ENCODE assay signal across 8 cellular contexts in the genomic region with DNA sequence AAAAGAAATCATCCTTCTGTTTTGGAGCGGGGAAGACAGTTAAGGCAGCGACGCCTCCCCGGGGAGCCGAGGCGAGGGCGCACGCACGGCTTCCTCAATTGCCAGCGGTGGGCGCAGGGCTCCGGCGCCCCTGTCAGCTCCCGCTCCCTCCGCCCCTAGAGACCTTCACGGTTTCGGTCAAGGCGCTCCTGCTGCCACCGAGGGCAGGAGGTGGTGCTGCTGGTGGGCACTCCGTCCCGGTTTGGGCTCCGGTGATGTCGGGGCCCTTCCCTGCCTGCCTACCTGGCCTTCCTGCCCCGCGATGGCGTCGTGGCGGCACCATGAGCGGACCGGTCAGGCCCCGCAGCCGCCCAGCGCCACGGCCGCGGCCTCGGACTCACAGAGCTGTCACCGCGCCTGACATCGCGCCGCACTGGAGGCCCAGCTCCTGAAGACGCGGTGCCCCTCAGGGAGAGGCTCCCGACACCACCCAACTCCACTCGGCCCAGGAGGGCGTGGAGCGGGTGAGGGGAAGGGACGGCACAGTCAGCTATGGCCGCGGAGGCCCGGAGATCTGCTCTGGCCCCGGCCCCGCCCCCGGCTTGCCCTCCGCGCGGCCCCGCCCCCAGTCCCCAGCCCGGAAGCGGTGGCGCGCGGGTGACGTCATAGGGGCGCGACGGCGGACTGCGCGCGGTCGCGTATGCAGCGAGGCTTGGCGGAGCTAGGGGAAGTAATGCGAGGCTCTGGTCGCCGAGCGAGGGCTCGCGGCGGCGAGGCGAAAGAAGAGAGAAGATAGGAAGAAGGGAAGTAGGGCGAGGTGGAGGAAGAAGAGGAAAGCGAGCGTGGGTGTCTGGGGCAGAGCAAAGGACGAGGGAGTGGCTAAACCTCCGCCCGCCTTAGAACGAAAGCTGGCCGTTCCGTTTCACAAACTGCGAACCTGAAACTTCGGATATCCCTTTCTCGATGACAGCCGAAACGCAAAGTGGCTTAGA. TPM values are rescaled to one million over a fixed set of nuclear protein-coding genes. Genes with fewer than 3 reads are reported as not detected.
A peak's percentile ranks its signal among the peaks of the same experiment; 100 is the strongest.
DNase-seq lines count a peak whose midpoint lies in the region; ATAC-seq, FAIRE-seq and TF ChIP-seq lines count a peak whose summit lies in the region.

A gene with protein sequence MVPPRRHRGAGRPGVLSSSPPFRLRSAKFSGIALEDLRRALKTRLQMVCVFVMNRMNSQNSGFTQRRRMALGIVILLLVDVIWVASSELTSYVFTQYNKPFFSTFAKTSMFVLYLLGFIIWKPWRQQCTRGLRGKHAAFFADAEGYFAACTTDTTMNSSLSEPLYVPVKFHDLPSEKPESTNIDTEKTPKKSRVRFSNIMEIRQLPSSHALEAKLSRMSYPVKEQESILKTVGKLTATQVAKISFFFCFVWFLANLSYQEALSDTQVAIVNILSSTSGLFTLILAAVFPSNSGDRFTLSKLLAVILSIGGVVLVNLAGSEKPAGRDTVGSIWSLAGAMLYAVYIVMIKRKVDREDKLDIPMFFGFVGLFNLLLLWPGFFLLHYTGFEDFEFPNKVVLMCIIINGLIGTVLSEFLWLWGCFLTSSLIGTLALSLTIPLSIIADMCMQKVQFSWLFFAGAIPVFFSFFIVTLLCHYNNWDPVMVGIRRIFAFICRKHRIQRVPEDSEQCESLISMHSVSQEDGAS (minus strand): TSS at position 555 of the 971 bp plus-strand sequence. CDS start 233 bp downstream, at position 322.

- peak within 1 kb of the TSS; percentile 99 for H3K4me3 Mint-ChIP-seq in activated naive CD8-positive, alpha-beta T cell treated with anti-CD3 and anti-CD28 coated beads, Interleukin-2, amount 10 ng/mL, durations not matched to agents 7 days and 5 days

- no peaks in the 10 kb centered on the region for H3K9me2 ChIP-seq in SU-DHL-6 (replicated peaks; ENCODE audit: insufficient read depth, low read length)

- peaks cover 11% of the 10 kb centered on the region; the same call in 1 of the 2 replicates for H3K36me3 ChIP-seq in SU-DHL-6 (ENCODE audit: low read length)
- H3K36me3 ChIP-seq in pancreas, result no peaks in the 10 kb centered on the region
- no peaks in the 10 kb centered on the region for H3K36me3 ChIP-seq in thyroid gland

- H2AFZ ChIP-seq in SU-DHL-6 (ENCODE audit: low read depth, low read length, severe bottlenecking), result peak within 1 kb of the TSS; percentile 54

- WGBS in pancreas, 2 donors, result 0 to 1% methylated on average over 99 of the region's 99 CpGs
- 0% methylated on average over 49 to 68 of the region's 99 CpGs for WGBS in thyroid gland, 2 donors

- H3K9ac ChIP-seq in SU-DHL-6 (ENCODE audit: low read length), result peak within 1 kb of the TSS; percentile 79

- peaks cover 19% of the 10 kb centered on the region for H3F3A ChIP-seq in SU-DHL-6 (ENCODE audit: insufficient read depth)

- H4K20me1 ChIP-seq in SU-DHL-6 (ENCODE audit: low read depth, low read length), result no peaks in the 10 kb centered on the region

- TF ChIP-seq CTCF in GM12875 (IDR thresholded peaks at IDR 0.05; ENCODE audit: borderline replicate concordance, insufficient read depth, low read depth, low read length) (0 out of 2 replicates have a peak, but pooled peaks have one; percentile 7), SU-DHL-6 (IDR thresholded peaks at IDR 0.05; ENCODE audit: insufficient read depth, low read length, poor library complexity, severe bottlenecking) (no peak), pancreas (IDR thresholded peaks at IDR 0.05) (no peak), thyroid gland (IDR thresholded peaks at IDR 0.05) (peak in 1 of 6 experiments; percentile 10)

- H3K27ac ChIP-seq in SU-DHL-6 (ENCODE audit: low read depth, low read length) (peak within 1 kb of the TSS; percentile 89), pancreas (peak within 1 kb of the TSS; percentile 87 to 97 (median 94)), thyroid gland (peak within 1 kb of the TSS; percentile 90 to 98 (median 91))

- H3K9me3 Mint-ChIP-seq in activated naive CD8-positive, alpha-beta T cell treated with anti-CD3 and anti-CD28 coated beads, Interleukin-2, amount 10 ng/mL, durations not matched to agents 7 days and 5 days, result no peaks in the 10 kb centered on the region

- no peaks in the 10 kb centered on the region for H3K27me3 ChIP-seq in SU-DHL-6 (ENCODE audit: low read length)
- no peaks in the 10 kb centered on the region for H3K27me3 ChIP-seq in pancreas
- no peaks in the 10 kb centered on the region for H3K27me3 ChIP-seq in thyroid gland

- peaks cover 5 to 18% (median 9%) of the 10 kb centered on the region in 3 donors for H3K4me1 ChIP-seq in pancreas
- H3K4me1 ChIP-seq in thyroid gland, result peaks cover 10 to 14% of the 10 kb centered on the region in 2 donors

- POLR2A ChIA-PET in activated naive CD8-positive, alpha-beta T cell treated with anti-CD3 and anti-CD28 coated beads, Interleukin-2, amount 10 ng/mL, durations not matched to agents 7 days and 5 days (lab: Charles Lee), result interaction anchor here (0.7 to 2.5 kb wide), 13 partner anchors 9 to 138 kb away, joined by 3 to 38 read pairs (median 8); a partner anchor contains a TSS

- H3K4me3 ChIP-seq in GM12875 (ENCODE audit: low read depth, low read length) (peak within 1 kb of the TSS; percentile 79), SU-DHL-6 (ENCODE audit: insufficient read depth, low read length, poor library complexity, severe bottlenecking) (peak within 1 kb of the TSS; percentile 74), pancreas (peak within 1 kb of the TSS; percentile 69 to 82 (median 76)), thyroid gland (replicated peaks in 1 of 3) (peak within 1 kb of the TSS; percentile 64 to 97 (median 81))

- peak; percentile 86 to 94 (median 91) for DNase-seq in NCI-H1417 (lab: John Stamatoyannopoulos, UW)
- peak; percentile 100 for DNase-seq in activated naive CD8-positive, alpha-beta T cell treated with anti-CD3 and anti-CD28 coated beads, Interleukin-2, amount 10 ng/mL, durations not matched to agents 7 days and 5 days
- DNase-seq in head of caudate nucleus, result peak; percentile 63 to 98 (median 92)
- DNase-seq in pancreas, result peak; percentile 88 to 100 (median 94)
- DNase-seq in thyroid gland, result peak; percentile 91 to 93

- peak within 1 kb of the TSS; percentile 100 for H3K27ac Mint-ChIP-seq in activated naive CD8-positive, alpha-beta T cell treated with anti-CD3 and anti-CD28 coated beads, Interleukin-2, amount 10 ng/mL, durations not matched to agents 7 days and 5 days

- H3K4me2 ChIP-seq in SU-DHL-6 (ENCODE audit: low read depth, low read length, poor library complexity, severe bottlenecking), result peak within 1 kb of the TSS; percentile 91

- H3K36me3 Mint-ChIP-seq in activated naive CD8-positive, alpha-beta T cell treated with anti-CD3 and anti-CD28 coated beads, Interleukin-2, amount 10 ng/mL, durations not matched to agents 7 days and 5 days, result peaks cover 10% of the 10 kb centered on the region

- no peak for FAIRE-seq in pancreas (lab: Jason Lieb, UNC)

- peak in 1 of 2 donors; percentile 92 for TF ChIP-seq POLR2A in thyroid gland (IDR thresholded peaks at IDR 0.05)

- intact Hi-C loops in head of caudate nucleus (cut with DNase I) (loop anchor here (1.0 kb wide), 1 partner anchor 134 kb away; a partner anchor contains a TSS), pancreas (cut with DNase I) (no loop called here), thyroid gland (cut with DNase I) (no loop called here)

- H3K9me3 ChIP-seq in SU-DHL-6 (ENCODE audit: insufficient read depth, low read length) (no peaks in the 10 kb centered on the region), pancreas (no peaks in the 10 kb centered on the region), thyroid gland (no peaks in the 10 kb centered on the region)

- no peaks in the 10 kb centered on the region for H3K27me3 Mint-ChIP-seq in activated naive CD8-positive, alpha-beta T cell treated with anti-CD3 and anti-CD28 coated beads, Interleukin-2, amount 10 ng/mL, durations not matched to agents 7 days and 5 days

- ATAC-seq in HG02763 (IDR thresholded peaks at IDR 0.05; ENCODE audit: unreplicated experiment), result peak; percentile 92
- ATAC-seq in activated naive CD8-positive, alpha-beta T cell treated with anti-CD3 and anti-CD28 coated beads, Interleukin-2, amount 10 ng/mL, durations not matched to agents 7 days and 5 days (ENCODE audit: low read depth), result peak; percentile 89
- peak; percentile 95 to 98 (median 97) for ATAC-seq in pancreas

- H3K79me2 ChIP-seq in SU-DHL-6 (ENCODE audit: insufficient read depth, low read length), result peaks cover 39% of the 10 kb centered on the region

- peaks cover 22% of the 10 kb centered on the region for H3K4me1 Mint-ChIP-seq in activated naive CD8-positive, alpha-beta T cell treated with anti-CD3 and anti-CD28 coated beads, Interleukin-2, amount 10 ng/mL, durations not matched to agents 7 days and 5 days

RNA-seq across cellular contexts. Expression of the gene that starts here (rescaled TPM):
- total RNA-seq in activated naive CD8-positive, alpha-beta T cell treated with anti-CD3 and anti-CD28 coated beads, Interleukin-2, amount 10 ng/mL, durations not matched to agents 7 days and 5 days, result 10 to 100 TPM; 24.1 to 25.8 TPM
- total RNA-seq in pancreas, result 10 to 100 TPM; 36.6 to 58.6 (median 41.0) TPM
- polyA plus RNA-seq in pancreas, result 10 to 100 TPM; 12.6 to 17.8 TPM
- total RNA-seq in thyroid gland, result 100 to 1,000 TPM; 152 to 320 (median 177) TPM

Comparison
In these comparisons a context has a peak if more than half of its experiments do, and no peak if none do; other contexts are left out.
1. Peak in every context shown above with its lines: DNase-seq, ATAC-seq, H3K4me3 ChIP-seq and H3K27ac ChIP-seq.